In genomic region chr10:12243860-12244620, GRCh38 we compare ENCODE assay signal across 12 cellular contexts. TPM values are rescaled to one million over a fixed set of nuclear protein-coding genes. Genes with fewer than 3 reads are reported as not detected.
DNase-seq lines count a peak whose midpoint lies in the region; ATAC-seq and TF ChIP-seq lines count a peak whose summit lies in the region.
"Had no signal": no experiment of that assay in that cellular context is flagged by ENCODE, and none has a peak within 500 bp of the region (broad histone marks: within the 10 kb centered on the region; RNA-seq: fewer than 3 reads in every experiment).

No MANE protein-coding gene starts in this region.

- no peaks in the 10 kb centered on the region for H3K36me3 ChIP-seq in mucosa of descending colon (ENCODE audit: low read depth)

- H3K4me3 ChIP-seq in mucosa of descending colon, result no peak overlapping the region
- H3K4me3 ChIP-seq: neural progenitor cell had no signal

- ATAC-seq in HG02642 (IDR thresholded peaks at IDR 0.05; ENCODE audit: poor library complexity, unreplicated experiment) (peak; percentile 41), mucosa of descending colon (peak; percentile 72), HG03039 (IDR thresholded peaks at IDR 0.05; ENCODE audit: unreplicated experiment) (no peak)

- H3K4me1 ChIP-seq in mucosa of descending colon (ENCODE audit: low read depth), result no peaks in the 10 kb centered on the region
- H3K4me1 ChIP-seq: neural progenitor cell had no signal

- intact Hi-C loops in mucosa of descending colon (cut with DNase I, micrococcal nuclease), result no loop called here

- TF ChIP-seq CTCF in mucosa of descending colon (IDR thresholded peaks at IDR 0.05), result no peak

- DNase-seq in GF-D8 (lab: John Stamatoyannopoulos, UW), result peak; percentile 97
- DNase-seq in SKM-1 (lab: John Stamatoyannopoulos, UW; ENCODE audit: unreplicated experiment), result peak; percentile 75
- no peak for DNase-seq in mucosa of descending colon
- DNase-seq in RPMI8226, result no peak
- DNase-seq in NCI-H2171 treated with DMSO at 0.1 percent for 48 hours (lab: John Stamatoyannopoulos, UW), result no peak
- no peak for DNase-seq in NCI-H2196 (lab: John Stamatoyannopoulos, UW; ENCODE audit: unreplicated experiment)
- DNase-seq: NCI-H1436 treated with DMSO at 0.1 percent for 48 hours; stimulated activated CD4-positive, alpha-beta T cell treated with anti-CD3 and anti-CD28 coated beads, Interleukin-4, amount 100 ng/mL, for 24 hours; trophoblast cell had no signal

- no peaks in the 10 kb centered on the region for H3K9me3 ChIP-seq in mucosa of descending colon

RNA-seq across cellular contexts. Expression of gene CDC123, which starts 48.1 kb away (rescaled TPM):
- 10 to 100 TPM; 40.5 to 66.1 (median 48.4) TPM for total RNA-seq in mucosa of descending colon

RNA-seq across cellular contexts. Expression of gene NUDT5, which starts 48.3 kb away (rescaled TPM):
- 10 to 100 TPM; 32.0 to 44.7 (median 32.8) TPM for total RNA-seq in mucosa of descending colon

Comparison
In these comparisons a context has a peak if more than half of its experiments do, and no peak if none do; other contexts are left out.
1. DNase-seq: peak in GF-D8 (single experiment) and SKM-1 (single experiment); none in mucosa of descending colon (0 of 3), RPMI8226 (single experiment), NCI-H2171 treated with DMSO at 0.1 percent for 48 hours (single experiment) and NCI-H2196 (single experiment).